Comparison of ENCODE assay signal across 11 cellular contexts in the genomic region with DNA sequence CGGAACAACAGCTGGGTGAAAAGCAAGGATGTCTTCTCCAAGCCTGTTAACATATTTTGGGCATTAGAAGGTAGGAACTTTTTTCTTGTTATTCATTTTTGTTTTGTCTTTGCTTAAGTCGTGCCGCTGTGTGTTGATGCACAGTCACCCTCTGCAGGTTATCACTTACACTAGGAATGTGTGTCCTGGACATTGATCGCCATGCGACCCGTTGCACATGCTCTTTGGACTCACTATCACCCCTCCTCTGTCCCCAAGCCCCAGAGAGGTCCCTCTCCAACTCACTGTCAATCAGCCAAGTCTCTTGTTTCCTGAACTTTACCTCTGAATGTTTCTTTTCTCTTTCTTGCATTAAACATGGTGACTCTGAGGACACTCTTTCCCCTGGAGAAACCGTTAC. TPM values are rescaled to one million over a fixed set of nuclear protein-coding genes. Genes with fewer than 3 reads are reported as not detected.
"Had no signal": no experiment of that assay in that cellular context is flagged by ENCODE, and none has a peak within 500 bp of the region (broad histone marks: within the 10 kb centered on the region; RNA-seq: fewer than 3 reads in every experiment).

No MANE protein-coding gene starts in this region.

- H3K9ac ChIP-seq: GM23248 had no signal

- H3K9me3 ChIP-seq: HAP-1 had no signal

- H2AFZ ChIP-seq: GM23248, GM23338 had no signal

- H3K4me3 ChIP-seq: GM23248, GM23338, HAP-1 had no signal

- H3K4me2 ChIP-seq: GM23338 had no signal

- DNase-seq: GM23248, GOT3, H7, H9, HCEC 1CT, HFFc6 had no signal

- H3K4me1 ChIP-seq: HAP-1 had no signal

- H3K27ac ChIP-seq: GM23248 had no signal

- ATAC-seq: GM23338, HCT116 had no signal

- FAIRE-seq: H1, H54 had no signal

RNA-seq across cellular contexts. Expression of a gene that starts 40.0 kb away (rescaled TPM):
- total RNA-seq: GM23248, HFFc6 had no signal
- polyA plus RNA-seq: GM23248 had no signal
